9 cellular contexts compared by ENCODE assay signal in the genomic region with DNA sequence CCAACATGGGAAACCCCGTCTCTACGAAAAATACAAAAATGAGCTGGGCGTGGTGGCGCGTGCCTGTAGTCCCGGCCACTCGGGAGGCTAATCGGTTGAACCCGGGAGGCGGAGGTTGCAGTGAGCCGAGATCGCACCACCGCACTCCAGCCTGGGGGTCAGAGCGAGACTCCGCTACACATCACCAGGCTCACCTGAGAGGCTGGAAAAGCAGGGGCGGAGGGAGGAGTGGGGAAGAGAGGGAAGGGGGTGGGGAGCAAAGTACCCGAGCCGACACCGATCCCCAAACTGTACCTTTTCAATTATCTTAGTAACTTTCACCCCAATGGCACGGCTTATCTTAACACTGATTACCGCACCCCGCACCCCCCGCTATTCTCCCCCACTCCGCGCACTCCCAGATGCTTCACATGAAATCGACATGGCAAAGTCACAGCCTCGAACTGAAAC. TPM values are rescaled to one million over a fixed set of nuclear protein-coding genes. Genes with fewer than 3 reads are reported as not detected.
DNase-seq lines count a peak whose midpoint lies in the region; ATAC-seq, FAIRE-seq and TF ChIP-seq lines count a peak whose summit lies in the region.
"Had no signal": no experiment of that assay in that cellular context is flagged by ENCODE, and none has a peak within 500 bp of the region (broad histone marks: within the 10 kb centered on the region; RNA-seq: fewer than 3 reads in every experiment).

No MANE protein-coding gene starts in this region.

- no peak for DNase-seq in AG04449 (ENCODE audit: low read depth, low spot score)
- DNase-seq in LoVo (ENCODE audit: low spot score): peak; percentile 13
- no peak for DNase-seq in dorsolateral prefrontal cortex
- no peak for DNase-seq in naive thymus-derived CD4-positive, alpha-beta T cell
- no peak for DNase-seq in small intestine
- DNase-seq in NCI-H1436 treated with DMSO at 0.1 percent for 48 hours (lab: John Stamatoyannopoulos, UW): no peak
- DNase-seq in 8988T: no peak
- no peak for DNase-seq in ureter (ENCODE audit: low spot score)

- peaks cover 0 to 2% (median 0%) of the 10 kb centered on the region in 11 donors for H3K9me3 Mint-ChIP-seq in naive thymus-derived CD4-positive, alpha-beta T cell

- 41 to 49% (median 44%) methylated on average over 26 to 27 of the region's 27 CpGs for WGBS in small intestine, 3 donors

- ATAC-seq in naive thymus-derived CD4-positive, alpha-beta T cell: no peak

- H3K36me3 ChIP-seq in naive thymus-derived CD4-positive, alpha-beta T cell (ENCODE audit: control insufficient read depth in 2 of 3, insufficient read depth in 3 of 3, low read length in 3 of 3): no peaks in the 10 kb centered on the region
- no peaks in the 10 kb centered on the region for H3K36me3 ChIP-seq in small intestine (ENCODE audit: control insufficient read depth in 2 of 2, insufficient read depth in 2 of 2, low read length in 2 of 2)

- H3K27me3 ChIP-seq in dorsolateral prefrontal cortex: no peaks in the 10 kb centered on the region
- peaks cover 0 to 18% of the 10 kb centered on the region in 2 donors for H3K27me3 ChIP-seq in naive thymus-derived CD4-positive, alpha-beta T cell (ENCODE audit: control insufficient read depth in 2 of 2, insufficient read depth in 2 of 2, low read length in 2 of 2)
- peaks cover 4 to 6% of the 10 kb centered on the region in 2 donors for H3K27me3 ChIP-seq in small intestine (ENCODE audit: control insufficient read depth in 2 of 2, insufficient read depth in 2 of 2, low read length in 2 of 2)

- H3K27ac ChIP-seq in dorsolateral prefrontal cortex: peak overlapping the region in 6 of 59 donors; percentile 7 to 53 (median 24)
- H3K27ac ChIP-seq in naive thymus-derived CD4-positive, alpha-beta T cell (ENCODE audit: low read depth, low read length): no peak overlapping the region
- H3K27ac ChIP-seq in small intestine (ENCODE audit: low read depth in 1 of 2, low read length in 1 of 2): peak overlapping the region in 1 of 2 donors; percentile 19
- H3K27ac ChIP-seq: epithelial cell of prostate had no signal

- FAIRE-seq in small intestine (lab: Jason Lieb, UNC): no peak

- TF ChIP-seq CTCF in AG04449 (IDR thresholded peaks at IDR 0.05; ENCODE audit: insufficient read depth, low read length, missing control alignments): no peak
- TF ChIP-seq CTCF in dorsolateral prefrontal cortex (IDR thresholded peaks at IDR 0.05 in 54 of 56, conservative IDR thresholded peaks at IDR 0.05 in 2 of 56; ENCODE audit: low read depth in 1 of 56, partially characterized antibody in 56 of 56): no peak

- intact Hi-C loops in dorsolateral prefrontal cortex (cut with DNase I): loop anchor here (2.0 to 10.0 kb wide), 4 partner anchors 94 to 414 kb away; a partner anchor contains a TSS
- intact Hi-C loops in naive thymus-derived CD4-positive, alpha-beta T cell (cut with micrococcal nuclease): loop anchor here (2.0 to 10.0 kb wide), 5 partner anchors 41 to 541 kb away; no protein-coding TSS in a partner anchor

- H3K9me3 ChIP-seq in naive thymus-derived CD4-positive, alpha-beta T cell (ENCODE audit: control insufficient read depth in 2 of 3, low read length in 3 of 3): no peaks in the 10 kb centered on the region
- H3K9me3 ChIP-seq in small intestine (ENCODE audit: control insufficient read depth, low read depth): no peaks in the 10 kb centered on the region

- CTCF ChIA-PET in AG04449 (lab: Yijun Ruan, JAX): interaction anchor here (0.7 to 9.3 kb wide), 31 partner anchors 10 to 603 kb away, joined by 3 to 101 read pairs (median 4); a partner anchor contains a TSS
- CTCF ChIA-PET in naive thymus-derived CD4-positive, alpha-beta T cell (lab: Charles Lee): interaction anchor here (0.6 to 1.3 kb wide), 5 partner anchors 9 to 685 kb away, joined by 3 to 8 read pairs (median 4); no protein-coding TSS in a partner anchor

- H3K4me3 ChIP-seq in AG04449 (ENCODE audit: low read depth, low read length): peak overlapping the region; percentile 58
- peak overlapping the region in 58 of 59 donors; percentile 29 to 82 (median 69) for H3K4me3 ChIP-seq in dorsolateral prefrontal cortex
- H3K4me3 ChIP-seq in naive thymus-derived CD4-positive, alpha-beta T cell (ENCODE audit: low read length): no peak overlapping the region
- H3K4me3 ChIP-seq in small intestine (ENCODE audit: low read depth in 1 of 2, low read length in 2 of 2): peak overlapping the region in 1 of 2 donors; percentile 14

- H3K27ac Mint-ChIP-seq in naive thymus-derived CD4-positive, alpha-beta T cell: peak overlapping the region in 1 of 9 donors; percentile 30

- H3K4me1 ChIP-seq in naive thymus-derived CD4-positive, alpha-beta T cell (ENCODE audit: control insufficient read depth in 2 of 2, insufficient read depth in 2 of 2, low read length in 2 of 2): peaks cover 0 to 3% of the 10 kb centered on the region in 2 donors
- no peaks in the 10 kb centered on the region for H3K4me1 ChIP-seq in small intestine (ENCODE audit: control insufficient read depth in 2 of 2, insufficient read depth in 1 of 2, low read depth in 1 of 2, low read length in 1 of 2)

- peaks cover 31 to 55% (median 39%) of the 10 kb centered on the region in 5 donors for H3K27me3 Mint-ChIP-seq in naive thymus-derived CD4-positive, alpha-beta T cell

- POLR2A ChIA-PET in AG04449 (lab: Yijun Ruan, JAX): no interaction called here
- POLR2A ChIA-PET in naive thymus-derived CD4-positive, alpha-beta T cell (lab: Charles Lee): no interaction called here

- peaks cover 0 to 3% (median 0%) of the 10 kb centered on the region in 5 donors for H3K36me3 Mint-ChIP-seq in naive thymus-derived CD4-positive, alpha-beta T cell

- peaks cover 0 to 14% (median 8%) of the 10 kb centered on the region in 7 donors for H3K4me1 Mint-ChIP-seq in naive thymus-derived CD4-positive, alpha-beta T cell

- H3K4me3 Mint-ChIP-seq in naive thymus-derived CD4-positive, alpha-beta T cell: peak overlapping the region; percentile 65 to 83 (median 75)

RNA-seq across cellular contexts. Expression of a gene that starts 46.4 kb away (rescaled TPM):
- total RNA-seq in dorsolateral prefrontal cortex: 100 to 1,000 TPM in 13 of 120 experiments, 10 to 100 TPM in 107; 54.7 to 162 (median 78.7) TPM
- 1 to 10 TPM in 4 of 5 experiments, under 1 TPM in 1; 0.53 to 6.0 (median 2.2) TPM for total RNA-seq in naive thymus-derived CD4-positive, alpha-beta T cell
- under 1 TPM; 0.17 to 0.21 TPM for polyA plus RNA-seq in naive thymus-derived CD4-positive, alpha-beta T cell
- 10 to 100 TPM in 1 of 3 donors, 1 to 10 TPM in 2; 2.9 to 18.1 (median 3.5) TPM for polyA plus RNA-seq in small intestine
- total RNA-seq in ureter: 189 TPM

RNA-seq across cellular contexts. Expression of a gene that starts 50.9 kb away (rescaled TPM):
- 1 to 10 TPM in 66 of 120 experiments, under 1 TPM in 41, not detected in 13; 0.36 to 3.0 (median 1.2) TPM for total RNA-seq in dorsolateral prefrontal cortex
- not detected for total RNA-seq in naive thymus-derived CD4-positive, alpha-beta T cell
- not detected for polyA plus RNA-seq in naive thymus-derived CD4-positive, alpha-beta T cell
- under 1 TPM in 1 of 3 donors, not detected in 2; 0.12 TPM for polyA plus RNA-seq in small intestine
- total RNA-seq in ureter: not detected

Comparison
In these comparisons a context has a peak if more than half of its experiments do, and no peak if none do; other contexts are left out.
1. RNA of a gene that starts 46.4 kb away (total RNA-seq): 189 TPM in ureter (single experiment) and 54.7 to 162 TPM in dorsolateral prefrontal cortex; 0.53 to 6.0 TPM in naive thymus-derived CD4-positive, alpha-beta T cell; every median in the first group is over 4 times any median in the second.